8 cellular contexts compared by ENCODE assay signal in genomic region chr11:64870893-64871849, GRCh38. TPM values are rescaled to one million over a fixed set of nuclear protein-coding genes. Genes with fewer than 3 reads are reported as not detected.
A peak's percentile ranks its signal among the peaks of the same experiment; 100 is the strongest.
DNase-seq lines count a peak whose midpoint lies in the region; ATAC-seq and TF ChIP-seq lines count a peak whose summit lies in the region.

No MANE protein-coding gene starts in this region.

- H3K4me3 ChIP-seq in gastroesophageal sphincter: peak overlapping the region in 1 of 2 donors; percentile 28
- H3K4me3 ChIP-seq in rectal smooth muscle tissue (ENCODE audit: low read length): peak overlapping the region; percentile 47

- DNase-seq in G401 (ENCODE audit: low spot score) (peak; percentile 63), activated B cell treated with CpG ODN at 0.5 μM for 24 hours (no peak), DMS53 treated with DMSO at 0.1 percent for 48 hours (lab: John Stamatoyannopoulos, UW; ENCODE audit: unreplicated experiment) (no peak), DMS153 (lab: John Stamatoyannopoulos, UW) (no peak), iPS-NIHi11 (ENCODE audit: low spot score) (no peak), hepatic stellate cell (ENCODE audit: low spot score) (no peak)

- in situ Hi-C loops in G401 (cut with HindIII; ENCODE audit: low sequenced_read_pairs): no loop called here

- WGBS in gastroesophageal sphincter (ENCODE audit: low coverage in 1 of 2), 2 donors: 28 to 36% methylated on average over 17 to 18 of the region's 24 CpGs

- TF ChIP-seq EP300 in gastroesophageal sphincter (IDR thresholded peaks at IDR 0.05): no peak

- H3K4me3 Mint-ChIP-seq in activated B cell treated with CpG ODN at 0.5 μM for 24 hours: peak overlapping the region; percentile 73

- intact Hi-C loops in activated B cell treated with CpG ODN at 0.5 μM for 24 hours (cut with micrococcal nuclease): no loop called here

- H3K4me1 Mint-ChIP-seq in activated B cell treated with CpG ODN at 0.5 μM for 24 hours: peaks cover 93% of the 10 kb centered on the region

- ATAC-seq in activated B cell treated with CpG ODN at 0.5 μM for 24 hours (ENCODE audit: low read depth) (no peak), gastroesophageal sphincter (peak; percentile 23)

- POLR2A ChIA-PET in activated B cell treated with CpG ODN at 0.5 μM for 24 hours (lab: Charles Lee): interaction anchor here (13.1 to 27.8 kb wide), 3 partner anchors 14 to 18 kb away, joined by 655 to 1194 read pairs (median 1194); partner anchors contain the start of genes CDC42BPG and EHD1

- no peaks in the 10 kb centered on the region for H3K27me3 ChIP-seq in gastroesophageal sphincter
- H3K27me3 ChIP-seq in rectal smooth muscle tissue (ENCODE audit: control insufficient read depth, insufficient read depth, low read length): no peaks in the 10 kb centered on the region

- no peak for TF ChIP-seq CTCF in activated B cell treated with CpG ODN at 0.5 μM for 24 hours (IDR thresholded peaks at IDR 0.05)
- no peak for TF ChIP-seq CTCF in gastroesophageal sphincter (IDR thresholded peaks at IDR 0.05)

- peak overlapping the region; percentile 69 for H3K27ac Mint-ChIP-seq in activated B cell treated with CpG ODN at 0.5 μM for 24 hours

- peaks cover 0 to 33% of the 10 kb centered on the region in 2 donors for H3K36me3 ChIP-seq in gastroesophageal sphincter
- H3K36me3 ChIP-seq in rectal smooth muscle tissue (ENCODE audit: control insufficient read depth, insufficient read depth, low read length): peaks cover 13% of the 10 kb centered on the region

- H3K4me1 ChIP-seq in gastroesophageal sphincter: peaks cover 5 to 100% (median 74%) of the 10 kb centered on the region in 3 donors
- peaks cover 40% of the 10 kb centered on the region for H3K4me1 ChIP-seq in rectal smooth muscle tissue (ENCODE audit: control insufficient read depth, insufficient read depth, low read length)

- H3K9ac ChIP-seq in rectal smooth muscle tissue (ENCODE audit: low read length): peak overlapping the region; percentile 25

- CTCF ChIA-PET in activated B cell treated with CpG ODN at 0.5 μM for 24 hours (lab: Charles Lee): interaction anchor here (2.2 to 13.8 kb wide), 3 partner anchors 12 to 20 kb away, joined by 8 to 213 read pairs (median 12); no protein-coding TSS in a partner anchor

- peaks cover 85% of the 10 kb centered on the region for H3K36me3 Mint-ChIP-seq in activated B cell treated with CpG ODN at 0.5 μM for 24 hours (ENCODE audit: low read depth)

- no peaks in the 10 kb centered on the region for H3K27me3 Mint-ChIP-seq in activated B cell treated with CpG ODN at 0.5 μM for 24 hours

- H3K27ac ChIP-seq in gastroesophageal sphincter (peak overlapping the region; percentile 60 to 98 (median 97)), rectal smooth muscle tissue (ENCODE audit: low read depth, low read length) (peak overlapping the region; percentile 82)

- H3K9me3 ChIP-seq in gastroesophageal sphincter: no peaks in the 10 kb centered on the region

- no peak for TF ChIP-seq POLR2A in gastroesophageal sphincter (IDR thresholded peaks at IDR 0.05)

- H3K9me3 Mint-ChIP-seq in activated B cell treated with CpG ODN at 0.5 μM for 24 hours: no peaks in the 10 kb centered on the region

RNA-seq across cellular contexts. Expression of gene EHD1, which starts 7.2 kb away (rescaled TPM):
- 25.3 and 32.4 TPM in 2 replicates for total RNA-seq in G401 (2014; rRNA removed; shearing (Covaris generic))
- total RNA-seq in activated B cell treated with CpG ODN at 0.5 μM for 24 hours: 357 and 360 TPM in 2 replicates
- total RNA-seq in gastroesophageal sphincter: 100 to 1,000 TPM in 2 of 4 donors, 10 to 100 TPM in 2; 92.1 to 188 (median 101) TPM

RNA-seq across cellular contexts. Expression of gene CDC42BPG, which starts 26.7 kb away (rescaled TPM):
- total RNA-seq in G401 (2014; rRNA removed; shearing (Covaris generic)): 1.6 and 2.3 TPM in 2 replicates
- 2.2 and 3.7 TPM in 2 replicates for total RNA-seq in activated B cell treated with CpG ODN at 0.5 μM for 24 hours
- total RNA-seq in gastroesophageal sphincter: under 1 TPM; 0.08 to 0.94 (median 0.22) TPM

RNA-seq across cellular contexts. Expression of gene ATG2A, which starts 45.8 kb away (rescaled TPM):
- total RNA-seq in G401 (2014; rRNA removed; shearing (Covaris generic)): 15.8 and 20.5 TPM in 2 replicates
- 31.2 and 35.0 TPM in 2 replicates for total RNA-seq in activated B cell treated with CpG ODN at 0.5 μM for 24 hours
- total RNA-seq in gastroesophageal sphincter: 10 to 100 TPM; 18.8 to 27.2 (median 26.3) TPM

RNA-seq across cellular contexts. Expression of gene PPP2R5B, which starts 53.3 kb away (rescaled TPM):
- 11.7 and 20.5 TPM in 2 replicates for total RNA-seq in G401 (2014; rRNA removed; shearing (Covaris generic))
- total RNA-seq in activated B cell treated with CpG ODN at 0.5 μM for 24 hours (12.0 and 12.6 TPM in 2 replicates), gastroesophageal sphincter (10 to 100 TPM; 20.3 to 41.2 (median 27.0) TPM)
